19 cellular contexts compared by ENCODE assay signal in the genomic region with DNA sequence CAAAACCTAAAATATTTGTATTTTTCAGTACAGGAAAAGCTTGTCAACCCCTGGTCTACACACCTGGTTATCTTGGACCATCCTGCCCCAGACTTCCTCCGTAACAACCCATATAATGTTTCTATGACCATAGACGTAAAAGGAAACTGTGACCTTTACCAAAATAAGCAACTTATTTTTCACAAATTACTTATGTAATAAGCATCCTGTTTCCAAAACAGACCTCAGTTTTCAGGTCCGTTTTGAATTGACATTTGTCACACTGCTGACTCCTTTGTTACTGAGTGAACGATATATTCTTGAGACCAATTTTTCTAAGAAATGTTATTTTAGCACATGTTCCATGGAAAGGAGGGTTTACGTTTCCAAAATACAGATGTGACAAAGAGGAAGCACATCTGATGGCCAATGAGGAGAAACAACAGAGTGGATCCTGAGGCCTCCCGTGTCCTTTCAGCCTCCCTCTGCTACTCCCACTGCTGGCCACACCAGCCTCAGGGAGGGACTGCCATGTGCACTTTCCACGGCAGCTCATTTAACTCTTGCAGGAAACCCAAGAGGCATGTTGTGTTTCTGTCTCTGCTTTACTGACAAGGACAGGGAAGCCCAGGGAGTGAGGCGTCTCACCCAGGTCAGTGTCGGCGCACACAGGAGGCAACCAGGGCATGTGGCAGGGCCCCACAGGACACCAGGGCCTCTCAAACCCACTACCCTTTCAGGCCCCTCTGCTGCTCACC. TPM values are rescaled to one million over a fixed set of nuclear protein-coding genes. Genes with fewer than 3 reads are reported as not detected.
DNase-seq lines count a peak whose midpoint lies in the region; ATAC-seq and TF ChIP-seq lines count a peak whose summit lies in the region.
"Had no signal": no experiment of that assay in that cellular context is flagged by ENCODE, and none has a peak within 500 bp of the region (broad histone marks: within the 10 kb centered on the region; RNA-seq: fewer than 3 reads in every experiment).

No MANE protein-coding gene starts in this region.

- POLR2A ChIA-PET in SK-N-SH (lab: Yijun Ruan, JAX), result no interaction called here

- H3K4me3 ChIP-seq in subcutaneous abdominal adipose tissue (ENCODE audit: low read depth in 1 of 5, low read length in 5 of 5) (no peak overlapping the region), SK-N-SH (ENCODE audit: low read depth in 2 of 2, low read length in 1 of 2) (no peak overlapping the region)
- H3K4me3 ChIP-seq: upper lobe of right lung had no signal

- ATAC-seq in GM21786 (IDR thresholded peaks at IDR 0.05; ENCODE audit: unreplicated experiment), result no peak
- ATAC-seq: upper lobe of right lung had no signal

- CTCF ChIA-PET in SK-N-SH (lab: Yijun Ruan, JAX), result interaction anchor here (1.0 to 8.8 kb wide), 7 partner anchors 10 to 405 kb away, joined by 3 to 292 read pairs (median 5); a partner anchor contains a TSS

- no peaks in the 10 kb centered on the region for H3K9me2 ChIP-seq in SK-N-SH

- H4K20me1 ChIP-seq in SK-N-SH (ENCODE audit: insufficient read depth), result no peaks in the 10 kb centered on the region

- TF ChIP-seq EP300 in SK-N-SH (IDR thresholded peaks at IDR 0.05; ENCODE audit: borderline replicate concordance in 1 of 2, low read depth in 1 of 2, low read length in 1 of 2), result no peak

- H3K27me3 ChIP-seq in subcutaneous abdominal adipose tissue (ENCODE audit: control insufficient read depth in 5 of 5, insufficient read depth in 4 of 5, low read length in 5 of 5), result no peaks in the 10 kb centered on the region
- H3K27me3 ChIP-seq in SK-N-SH (ENCODE audit: insufficient read depth), result no peaks in the 10 kb centered on the region
- H3K27me3 ChIP-seq: upper lobe of right lung had no signal

- TF ChIP-seq CTCF in SK-N-SH (IDR thresholded peaks at IDR 0.05), result no peak

- peak; percentile 15 for DNase-seq in activated naive CD4-positive, alpha-beta T cell treated with Interleukin-2 at 50 U/mL for 16 hours
- DNase-seq in activated naive CD4-positive, alpha-beta T cell (lab: John Stamatoyannopoulos, UW), result no peak
- DNase-seq in KG1 (lab: John Stamatoyannopoulos, UW), result peak; percentile 2
- DNase-seq in central memory CD4-positive, alpha-beta T cell, result peak; percentile 4
- no peak for DNase-seq in kidney glomerular epithelial cell (lab: John Stamatoyannopoulos, UW)
- DNase-seq in SK-N-SH, result no peak
- DNase-seq: activated CD4-positive, alpha-beta T cell treated with anti-CD3 and anti-CD28 coated beads for 1 hour; amniotic stem cell; caudate nucleus; DMS53; hypothalamus; NCI-H187 treated with DMSO at 0.1 percent for 48 hours; NCI-H510A; SIG-M5; stimulated activated CD4-positive, alpha-beta T cell treated with anti-CD3 and anti-CD28 coated beads, Interleukin-12 subunit alpha, Interleukin-12 subunit beta, amount 100 ng/mL, for 4 hours; upper lobe of right lung had no signal

- peaks cover 7% of the 10 kb centered on the region for H3F3A ChIP-seq in SK-N-SH (replicated peaks; ENCODE audit: insufficient read depth)

- H3K9me3 ChIP-seq in subcutaneous abdominal adipose tissue (ENCODE audit: control insufficient read depth in 5 of 5, low read length in 5 of 5) (no peaks in the 10 kb centered on the region), SK-N-SH (no peaks in the 10 kb centered on the region)
- H3K9me3 ChIP-seq: upper lobe of right lung had no signal

- no peak overlapping the region for H3K4me2 ChIP-seq in SK-N-SH

- WGBS in SK-N-SH (ENCODE audit: low lambda C conversion rate), result 75% methylated on average over 10 of the region's 10 CpGs

- H3K36me3 ChIP-seq in subcutaneous abdominal adipose tissue (ENCODE audit: control insufficient read depth in 5 of 5, insufficient read depth in 5 of 5, low read length in 5 of 5), result peaks cover 0 to 5% (median 3%) of the 10 kb centered on the region in 5 donors
- no peaks in the 10 kb centered on the region for H3K36me3 ChIP-seq in SK-N-SH (replicated peaks in 1 of 2; ENCODE audit: control insufficient read depth in 1 of 2, insufficient read depth in 2 of 2, low read length in 1 of 2)
- H3K36me3 ChIP-seq: upper lobe of right lung had no signal

- H3K4me1 ChIP-seq in subcutaneous abdominal adipose tissue (ENCODE audit: control insufficient read depth in 5 of 5, insufficient read depth in 5 of 5, low read length in 5 of 5), result peaks cover 5 to 58% (median 14%) of the 10 kb centered on the region in 5 donors
- peaks cover 0 to 3% of the 10 kb centered on the region in 2 experiments; a peak in 2 of 4 replicates for H3K4me1 ChIP-seq in SK-N-SH (ENCODE audit: control insufficient read depth in 1 of 2, insufficient read depth in 2 of 2, low read depth in 1 of 2, low read length in 1 of 2)
- H3K4me1 ChIP-seq: upper lobe of right lung had no signal

- TF ChIP-seq RAD21 in SK-N-SH (IDR thresholded peaks at IDR 0.05; ENCODE audit: low read length), result no peak

- no peaks in the 10 kb centered on the region for H3K79me2 ChIP-seq in SK-N-SH (ENCODE audit: insufficient read depth)

- peak overlapping the region in 1 of 5 donors; percentile 5 for H3K9ac ChIP-seq in subcutaneous abdominal adipose tissue (ENCODE audit: low read length in 5 of 5)
- H3K9ac ChIP-seq in SK-N-SH, result no peak overlapping the region

- peak overlapping the region; percentile 60 for H3K27ac ChIP-seq in subcutaneous abdominal adipose tissue (ENCODE audit: low read depth, low read length)
- H3K27ac ChIP-seq in SK-N-SH (ENCODE audit: low read depth in 2 of 2, low read length in 1 of 2), result no peak overlapping the region
- H3K27ac ChIP-seq: C4-2B, upper lobe of right lung had no signal

- no peak overlapping the region for H2AFZ ChIP-seq in SK-N-SH (ENCODE audit: low read depth)

TF ChIP-seq in SK-N-SH, 30 proteins besides CTCF, POLR2A, EP300 and RAD21:
- TF ChIP-seq TEAD4 (IDR thresholded peaks at IDR 0.05; ENCODE audit: borderline replicate concordance, insufficient read depth), result no peak
- TF ChIP-seq YY1 (IDR thresholded peaks at IDR 0.05; ENCODE audit: low read depth), result no peak
- no peak for TF ChIP-seq SMC3 (IDR thresholded peaks at IDR 0.05; ENCODE audit: low read depth, low read length)
- TF ChIP-seq, protein P1, sequence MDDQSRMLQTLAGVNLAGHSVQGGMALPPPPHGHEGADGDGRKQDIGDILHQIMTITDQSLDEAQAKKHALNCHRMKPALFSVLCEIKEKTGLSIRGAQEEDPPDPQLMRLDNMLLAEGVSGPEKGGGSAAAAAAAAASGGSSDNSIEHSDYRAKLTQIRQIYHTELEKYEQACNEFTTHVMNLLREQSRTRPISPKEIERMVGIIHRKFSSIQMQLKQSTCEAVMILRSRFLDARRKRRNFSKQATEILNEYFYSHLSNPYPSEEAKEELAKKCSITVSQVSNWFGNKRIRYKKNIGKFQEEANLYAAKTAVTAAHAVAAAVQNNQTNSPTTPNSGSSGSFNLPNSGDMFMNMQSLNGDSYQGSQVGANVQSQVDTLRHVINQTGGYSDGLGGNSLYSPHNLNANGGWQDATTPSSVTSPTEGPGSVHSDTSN (IDR thresholded peaks at IDR 0.05), result no peak
- no peak for TF ChIP-seq FOXJ3 (CRISPR knock-in tag; IDR thresholded peaks at IDR 0.05)
- no peak for TF ChIP-seq MXI1 (IDR thresholded peaks at IDR 0.05; ENCODE audit: low read depth, low read length)
- no peak for TF ChIP-seq RCOR1 (IDR thresholded peaks at IDR 0.05; ENCODE audit: low read length)
- no peak for TF ChIP-seq FOSL2 (IDR thresholded peaks at IDR 0.05; ENCODE audit: borderline replicate concordance, low read depth)

RNA-seq across cellular contexts. Expression of a gene that starts 20.1 kb away (rescaled TPM):
- polyA plus RNA-seq in SK-N-SH (2012; rRNA removed), result 0.52 and 0.79 TPM in 2 replicates
- polyA plus RNA-seq in SK-N-SH (2012; cell fraction: cytosol; rRNA removed), result 0.33 and 0.49 TPM in 2 replicates
- polyA plus RNA-seq in SK-N-SH (2012; cell fraction: nucleus; rRNA removed), result 0.75 and 1.0 TPM in 2 replicates

RNA-seq across cellular contexts. Expression of a gene that starts 51.8 kb away (rescaled TPM):
- polyA plus RNA-seq in SK-N-SH (2012; rRNA removed), result not detected in 2 replicates
- not detected in 2 replicates for polyA plus RNA-seq in SK-N-SH (2012; cell fraction: cytosol; rRNA removed)
- polyA plus RNA-seq in SK-N-SH (2012; cell fraction: nucleus; rRNA removed), result not detected in 2 replicates

Comparison
In these comparisons a context has a peak if more than half of its experiments do, and no peak if none do; other contexts are left out.
1. DNase-seq: peak in activated naive CD4-positive, alpha-beta T cell treated with Interleukin-2 at 50 U/mL for 16 hours (single experiment), KG1 (single experiment) and central memory CD4-positive, alpha-beta T cell (single experiment); none in activated naive CD4-positive, alpha-beta T cell (0 of 4), kidney glomerular epithelial cell (single experiment) and SK-N-SH (single experiment).